2 cellular contexts compared by ENCODE assay signal in genomic region chr12:13745100-13745678, GRCh38.
TF ChIP-seq lines count a peak whose summit lies in the region.

No MANE protein-coding gene starts in this region.

TF ChIP-seq in IMR-90, 13 proteins besides CTCF, POLR2A, EP300 and RAD21 (continued from another document):
- TF ChIP-seq, protein P1, sequence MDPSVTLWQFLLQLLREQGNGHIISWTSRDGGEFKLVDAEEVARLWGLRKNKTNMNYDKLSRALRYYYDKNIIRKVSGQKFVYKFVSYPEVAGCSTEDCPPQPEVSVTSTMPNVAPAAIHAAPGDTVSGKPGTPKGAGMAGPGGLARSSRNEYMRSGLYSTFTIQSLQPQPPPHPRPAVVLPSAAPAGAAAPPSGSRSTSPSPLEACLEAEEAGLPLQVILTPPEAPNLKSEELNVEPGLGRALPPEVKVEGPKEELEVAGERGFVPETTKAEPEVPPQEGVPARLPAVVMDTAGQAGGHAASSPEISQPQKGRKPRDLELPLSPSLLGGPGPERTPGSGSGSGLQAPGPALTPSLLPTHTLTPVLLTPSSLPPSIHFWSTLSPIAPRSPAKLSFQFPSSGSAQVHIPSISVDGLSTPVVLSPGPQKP (IDR thresholded peaks at IDR 0.05; ENCODE audit: borderline replicate concordance, low read depth, low read length) = no peak

TF ChIP-seq in WTC11, 78 proteins besides CTCF, POLR2A, EP300 and RAD21:
- no peak for TF ChIP-seq FOXP4 (CRISPR knock-in tag; IDR thresholded peaks at IDR 0.05)
- no peak for TF ChIP-seq ZNF317 (CRISPR knock-in tag; IDR thresholded peaks at IDR 0.05; ENCODE audit: borderline replicate concordance, low read depth)
- no peak for TF ChIP-seq NFE2L1 (CRISPR knock-in tag; IDR thresholded peaks at IDR 0.05)
- TF ChIP-seq ZSCAN18 (CRISPR knock-in tag; IDR thresholded peaks at IDR 0.05) = no peak
- TF ChIP-seq ZNF263 (CRISPR knock-in tag; IDR thresholded peaks at IDR 0.05; ENCODE audit: low read depth) = no peak
- TF ChIP-seq ZNF138 (CRISPR knock-in tag; conservative IDR thresholded peaks at IDR 0.05) = no peak
